In genomic region chr19:14375582-14376291, GRCh38 we compare ENCODE assay signal across 8 cellular contexts. TPM values are rescaled to one million over a fixed set of nuclear protein-coding genes. Genes with fewer than 3 reads are reported as not detected.
A peak's percentile ranks its signal among the peaks of the same experiment; 100 is the strongest.
DNase-seq lines count a peak whose midpoint lies in the region; ATAC-seq, FAIRE-seq and TF ChIP-seq lines count a peak whose summit lies in the region.

No MANE protein-coding gene starts in this region.

- FAIRE-seq in small intestine (lab: Jason Lieb, UNC): no peak
- no peak for FAIRE-seq in D721Med (lab: Jason Lieb, UNC)

- no peaks in the 10 kb centered on the region for H3K27me3 Mint-ChIP-seq in activated B cell treated with CpG ODN at 0.5 μM for 24 hours

- DNase-seq in H7 (peak; percentile 43), activated B cell treated with CpG ODN at 0.5 μM for 24 hours (no peak), heart right ventricle (peak; percentile 65 to 69), small intestine (no peak), CD1c-positive myeloid dendritic cell (ENCODE audit: extremely low spot score) (no peak), D721Med (ENCODE audit: insufficient read length, low spot score) (no peak), NCI-H1105 treated with DMSO at 0.1 percent for 48 hours (lab: John Stamatoyannopoulos, UW) (no peak)

- POLR2A ChIA-PET in activated B cell treated with CpG ODN at 0.5 μM for 24 hours (lab: Charles Lee): interaction anchor here (0.6 to 19.6 kb wide), 13 partner anchors 6 to 56 kb away, joined by 3 to 342 read pairs (median 6); partner anchors contain the start of gene ADGRE5

- H3K27me3 ChIP-seq in H7 (ENCODE audit: control insufficient read depth, insufficient read depth, low read length) (no peaks in the 10 kb centered on the region), heart right ventricle (no peaks in the 10 kb centered on the region), small intestine (ENCODE audit: control insufficient read depth in 2 of 2, insufficient read depth in 2 of 2, low read length in 2 of 2) (no peaks in the 10 kb centered on the region)

- WGBS in heart right ventricle, 2 donors: 18 to 19% methylated on average over 17 of the region's 17 CpGs
- WGBS in small intestine, 3 donors: 50 to 71% (median 64%) methylated on average over 14 to 17 of the region's 17 CpGs

- ATAC-seq in activated B cell treated with CpG ODN at 0.5 μM for 24 hours (ENCODE audit: low read depth) (peak; percentile 5), heart right ventricle (peak; percentile 88 to 95 (median 92)), GM21381 (IDR thresholded peaks at IDR 0.05; ENCODE audit: unreplicated experiment) (no peak)

- H3K9me3 ChIP-seq in heart right ventricle: no peaks in the 10 kb centered on the region
- no peaks in the 10 kb centered on the region for H3K9me3 ChIP-seq in small intestine (ENCODE audit: control insufficient read depth, low read depth)

- CTCF ChIA-PET in activated B cell treated with CpG ODN at 0.5 μM for 24 hours (lab: Charles Lee): interaction anchor here (0.9 to 1.3 kb wide), 3 partner anchors 14 to 233 kb away, joined by 3 to 5 read pairs (median 4); no protein-coding TSS in a partner anchor

- H3K27ac ChIP-seq in heart right ventricle (peak overlapping the region; percentile 84 to 95 (median 92)), small intestine (ENCODE audit: low read depth in 1 of 2, low read length in 1 of 2) (peak overlapping the region; percentile 78 to 92)

- H3K4me1 Mint-ChIP-seq in activated B cell treated with CpG ODN at 0.5 μM for 24 hours: peaks cover 77% of the 10 kb centered on the region

- H3K4me1 ChIP-seq in heart right ventricle: peaks cover 12 to 83% (median 44%) of the 10 kb centered on the region in 9 donors
- peaks cover 0 to 8% of the 10 kb centered on the region in 2 donors for H3K4me1 ChIP-seq in small intestine (ENCODE audit: control insufficient read depth in 2 of 2, insufficient read depth in 1 of 2, low read depth in 1 of 2, low read length in 1 of 2)

- no peaks in the 10 kb centered on the region for H3K9me3 Mint-ChIP-seq in activated B cell treated with CpG ODN at 0.5 μM for 24 hours

- peak overlapping the region; percentile 66 for H3K4me3 Mint-ChIP-seq in activated B cell treated with CpG ODN at 0.5 μM for 24 hours

- H3K36me3 ChIP-seq in H7 (replicated peaks; ENCODE audit: control insufficient read depth, insufficient read depth, low read length) (no peaks in the 10 kb centered on the region), heart right ventricle (no peaks in the 10 kb centered on the region), small intestine (ENCODE audit: control insufficient read depth in 2 of 2, insufficient read depth in 2 of 2, low read length in 2 of 2) (no peaks in the 10 kb centered on the region)

- H3K4me3 ChIP-seq in H7 (ENCODE audit: insufficient read depth, low read depth, low read length): no peak overlapping the region
- H3K4me3 ChIP-seq in heart right ventricle: peak overlapping the region in 9 of 10 donors; percentile 2 to 29 (median 20)
- H3K4me3 ChIP-seq in small intestine (ENCODE audit: low read depth in 1 of 2, low read length in 2 of 2): no peak overlapping the region

- no peaks in the 10 kb centered on the region for H3K36me3 Mint-ChIP-seq in activated B cell treated with CpG ODN at 0.5 μM for 24 hours (ENCODE audit: low read depth)

- intact Hi-C loops in activated B cell treated with CpG ODN at 0.5 μM for 24 hours (cut with micrococcal nuclease) (loop anchor here (1.0 to 5.0 kb wide), 2 partner anchors 9 to 368 kb away; partner anchors contain the start of gene RFX1), heart right ventricle (cut with DNase I) (no loop called here)

- H3K27ac Mint-ChIP-seq in activated B cell treated with CpG ODN at 0.5 μM for 24 hours: peak overlapping the region; percentile 97

- no peak for TF ChIP-seq CTCF in activated B cell treated with CpG ODN at 0.5 μM for 24 hours (IDR thresholded peaks at IDR 0.05)
- TF ChIP-seq CTCF in heart right ventricle (IDR thresholded peaks at IDR 0.05): no peak
- TF ChIP-seq CTCF in D721Med (IDR thresholded peaks at IDR 0.05; ENCODE audit: insufficient read depth, missing control alignments): no peak

RNA-seq across cellular contexts. Expression of gene ADGRE5, which starts 5.5 kb away (rescaled TPM):
- total RNA-seq in H7 (2014; rRNA removed; shearing (Covaris generic)): 5.9 and 6.1 TPM in 2 replicates
- total RNA-seq in activated B cell treated with CpG ODN at 0.5 μM for 24 hours (129 and 135 TPM in 2 replicates), heart right ventricle (10 to 100 TPM; 24.0 to 58.0 (median 32.8) TPM)
- polyA plus RNA-seq in heart right ventricle (10 to 100 TPM; 14.5 to 30.6 TPM), small intestine (10 to 100 TPM; 13.6 to 51.6 (median 15.7) TPM)

RNA-seq across cellular contexts. Expression of gene DDX39A, which starts 43.4 kb away (rescaled TPM):
- total RNA-seq in H7 (2014; rRNA removed; shearing (Covaris generic)): 94.6 and 131 TPM in 2 replicates
- total RNA-seq in activated B cell treated with CpG ODN at 0.5 μM for 24 hours (210 and 211 TPM in 2 replicates), heart right ventricle (10 to 100 TPM; 15.4 to 39.6 (median 21.7) TPM)
- polyA plus RNA-seq in heart right ventricle (100 to 1,000 TPM in 1 of 2 donors, 10 to 100 TPM in 1; 78.3 to 110 TPM), small intestine (100 to 1,000 TPM; 110 to 139 (median 139) TPM)

RNA-seq across cellular contexts. Expression of gene PKN1, which starts 57.4 kb away (rescaled TPM):
- total RNA-seq in H7 (2014; rRNA removed; shearing (Covaris generic)): 108 and 127 TPM in 2 replicates
- total RNA-seq in activated B cell treated with CpG ODN at 0.5 μM for 24 hours (139 and 159 TPM in 2 replicates), heart right ventricle (100 to 1,000 TPM in 9 of 10 donors, 10 to 100 TPM in 1; 85.2 to 176 (median 126) TPM)
- polyA plus RNA-seq in heart right ventricle (100 to 1,000 TPM; 108 to 146 TPM), small intestine (10 to 100 TPM in 2 of 3 donors, 1 to 10 TPM in 1; 8.9 to 35.0 (median 27.8) TPM)

Comparison
In these comparisons a context has a peak if more than half of its experiments do, and no peak if none do; other contexts are left out.
1. DNase-seq: peak in H7 (single experiment) and heart right ventricle (2 of 2); none in activated B cell treated with CpG ODN at 0.5 μM for 24 hours (single experiment), small intestine (single experiment), CD1c-positive myeloid dendritic cell (single experiment), D721Med (single experiment) and NCI-H1105 treated with DMSO at 0.1 percent for 48 hours (single experiment).
2. H3K4me3 ChIP-seq: peak in heart right ventricle (9 of 10); none in H7 (single experiment) and small intestine (0 of 2).